Comparison of ENCODE assay signal across 14 cellular contexts in genomic region chr20:44958276-44958675, GRCh38. TPM values are rescaled to one million over a fixed set of nuclear protein-coding genes. Genes with fewer than 3 reads are reported as not detected.
DNase-seq lines count a peak whose midpoint lies in the region; ATAC-seq, FAIRE-seq and TF ChIP-seq lines count a peak whose summit lies in the region.
"Had no signal": no experiment of that assay in that cellular context is flagged by ENCODE, and none has a peak within 500 bp of the region (broad histone marks: within the 10 kb centered on the region; RNA-seq: fewer than 3 reads in every experiment).

No MANE protein-coding gene starts in this region.

- no peak for FAIRE-seq in GM12878 (lab: Jason Lieb, UNC)
- FAIRE-seq: A204.1 had no signal

- WGBS in SK-N-SH (ENCODE audit: low lambda C conversion rate), result 96% methylated on average over 8 of the region's 8 CpGs
- WGBS in GM12878 (ENCODE audit: insufficient coverage, insufficient replicate concordance, low lambda C conversion rate, missing lambda C conversion rate), result 87% methylated on average over 8 of the region's 8 CpGs

- H3K36me3 Mint-ChIP-seq in osteocyte (ENCODE audit: unreplicated experiment), result peaks cover 26% of the 10 kb centered on the region

- no peaks in the 10 kb centered on the region for H3K27me3 ChIP-seq in SK-N-SH (ENCODE audit: insufficient read depth)
- H3K27me3 ChIP-seq in MG63, result no peaks in the 10 kb centered on the region
- no peaks in the 10 kb centered on the region for H3K27me3 ChIP-seq in GM12878 (replicated peaks in 1 of 2; ENCODE audit: control insufficient read depth in 2 of 2, insufficient read depth in 2 of 2, low read length in 1 of 2)
- H3K27me3 ChIP-seq: adrenal gland, heart right ventricle had no signal

- no peak for TF ChIP-seq EP300 in SK-N-SH (IDR thresholded peaks at IDR 0.05; ENCODE audit: borderline replicate concordance in 1 of 2, low read depth in 1 of 2, low read length in 1 of 2)
- TF ChIP-seq EP300 in GM12878 (IDR thresholded peaks at IDR 0.05; ENCODE audit: borderline replicate concordance in 1 of 2, control insufficient read depth in 1 of 2, low read depth in 2 of 2, low read length in 2 of 2), result no peak

- peaks cover 23% of the 10 kb centered on the region for H3F3A ChIP-seq in SK-N-SH (replicated peaks; ENCODE audit: insufficient read depth)

- SMC1A ChIA-PET in GM12878 (lab: Charles Lee; ENCODE audit: uncharacterized antibody, unreplicated experiment), result interaction anchor here (0.7 to 3.4 kb wide), 11 partner anchors 8 to 497 kb away, joined by 3 to 27 read pairs (median 4); partner anchors contain the start of gene PABPC1L

- no peak overlapping the region for H3K27ac Mint-ChIP-seq in osteocyte (ENCODE audit: unreplicated experiment)

- H3K4me2 ChIP-seq in SK-N-SH, result peak overlapping the region; percentile 96
- peak overlapping the region; percentile 94 for H3K4me2 ChIP-seq in GM12878 (ENCODE audit: control insufficient read depth, insufficient read depth)

- DNase-seq in SK-N-SH, result no peak
- DNase-seq in MG63, result no peak
- no peak for DNase-seq in GM12878 (ENCODE audit: low read depth, low spot score)
- no peak for DNase-seq in osteocyte (ENCODE audit: extremely low spot score, unreplicated experiment)
- no peak for DNase-seq in HUDEP-2 (lab: John Stamatoyannopoulos, UW; ENCODE audit: unreplicated experiment in 76 of 76)
- no peak for DNase-seq in NCI-H524 (lab: John Stamatoyannopoulos, UW)
- DNase-seq: adrenal gland; effector CD8-positive, alpha-beta T cell; heart right ventricle; NCI-H226 had no signal

- CTCF ChIA-PET in SK-N-SH (lab: Yijun Ruan, JAX) (interaction anchor here (1.5 to 2.8 kb wide), 2 partner anchors 9 to 16 kb away, joined by 4 to 8 read pairs; no protein-coding TSS in a partner anchor), GM12878 (lab: Yijun Ruan, JAX) (interaction anchor here (0.8 to 4.2 kb wide), 12 partner anchors 8 to 332 kb away, joined by 3 to 21 read pairs (median 4); no protein-coding TSS in a partner anchor)

- H3K27ac ChIP-seq in SK-N-SH (ENCODE audit: low read depth in 2 of 2, low read length in 1 of 2) (no peak overlapping the region), GM12878 (ENCODE audit: control insufficient read depth, insufficient read depth) (peak overlapping the region; percentile 81; the same call in 1 of the 2 replicates)
- H3K27ac ChIP-seq: heart right ventricle had no signal

- H3K4me1 ChIP-seq in SK-N-SH (ENCODE audit: control insufficient read depth in 1 of 2, insufficient read depth in 2 of 2, low read depth in 1 of 2, low read length in 1 of 2), result peaks cover 18 to 24% of the 10 kb centered on the region in 2 experiments
- peaks cover 23% of the 10 kb centered on the region for H3K4me1 ChIP-seq in GM12878 (ENCODE audit: control insufficient read depth, insufficient read depth, low read length)

- TSS peak; percentile 55 for BruUV-seq in GM12878 (replicated peaks; lab: Mats Ljungman, UMichigan)

- peak overlapping the region; percentile 93 for H3K4me3 Mint-ChIP-seq in osteocyte (ENCODE audit: unreplicated experiment)

- H3K4me1 Mint-ChIP-seq in osteocyte (ENCODE audit: unreplicated experiment), result peaks cover 26% of the 10 kb centered on the region

- no peak for TF ChIP-seq CTCF in SK-N-SH (IDR thresholded peaks at IDR 0.05)
- TF ChIP-seq CTCF in GM12878 (IDR thresholded peaks at IDR 0.05 in 2 of 3, conservative IDR thresholded peaks at IDR 0.05 in 1 of 3; ENCODE audit: control insufficient read depth in 2 of 3, extremely low read depth in 1 of 3, insufficient read depth in 1 of 3, low read depth in 3 of 3, low read length in 3 of 3), result no peak
- no peak for TF ChIP-seq CTCF in osteocyte (IDR thresholded peaks at IDR 0.05)

- intact Hi-C loops in GM12878 (cut with micrococcal nuclease; ENCODE audit: unreplicated experiment), result no loop called here

- peak overlapping the region in 1 of 2 experiments; percentile 82; a peak in 1 of 4 replicates for H3K4me3 ChIP-seq in SK-N-SH (ENCODE audit: low read depth in 2 of 2, low read length in 1 of 2)
- peak overlapping the region; percentile 74 for H3K4me3 ChIP-seq in MG63
- peak overlapping the region; percentile 85 for H3K4me3 ChIP-seq in GM12878

- RAD21 ChIA-PET in GM12878 (lab: Charles Lee; ENCODE audit: unreplicated experiment), result interaction anchor here (1.0 to 1.1 kb wide), 2 partner anchors 65 to 405 kb away, joined by 3 read pairs; partner anchors contain the start of gene SYS1

- H3K79me2 ChIP-seq in SK-N-SH (ENCODE audit: insufficient read depth) (peaks cover 51% of the 10 kb centered on the region), GM12878 (ENCODE audit: control insufficient read depth, insufficient read depth, low read length) (peaks cover 51% of the 10 kb centered on the region)

- H3K27me3 Mint-ChIP-seq in osteocyte (ENCODE audit: unreplicated experiment), result no peaks in the 10 kb centered on the region

- ATAC-seq in SK-N-SH treated with all-trans-retinoic acid at 6 μM for 48 hours (no peak), GM12878 (no peak), GM18873 (IDR thresholded peaks at IDR 0.05; ENCODE audit: low FRiP score, unreplicated experiment) (no peak)
- ATAC-seq: heart right ventricle, Right ventricle myocardium inferior had no signal

- in situ Hi-C loops in GM12878 (cut with MboI), result no loop called here

- POLR2A ChIA-PET in SK-N-SH (lab: Yijun Ruan, JAX), result no interaction called here
- POLR2A ChIA-PET in GM12878 (lab: Charles Lee), result interaction anchor here (0.6 to 2.4 kb wide), 5 partner anchors 8 to 73 kb away, joined by 3 to 8 read pairs (median 5); partner anchors contain the start of genes STK4 and YWHAB

- peaks cover 30 to 34% of the 10 kb centered on the region in 2 experiments for H3K36me3 ChIP-seq in SK-N-SH (replicated peaks in 1 of 2; ENCODE audit: control insufficient read depth in 1 of 2, insufficient read depth in 2 of 2, low read length in 1 of 2)
- peaks cover 55% of the 10 kb centered on the region for H3K36me3 ChIP-seq in MG63
- H3K36me3 ChIP-seq in GM12878 (ENCODE audit: control insufficient read depth in 2 of 2, insufficient read depth in 2 of 2, low read length in 1 of 2), result peaks cover 6 to 40% of the 10 kb centered on the region in 2 experiments; a peak in 3 of 4 replicates

- H3K9ac ChIP-seq in SK-N-SH (no peak overlapping the region), GM12878 (ENCODE audit: control insufficient read depth, insufficient read depth, low read length) (peak overlapping the region; percentile 72)

- H2AFZ ChIP-seq in SK-N-SH (ENCODE audit: low read depth), result no peak overlapping the region
- H2AFZ ChIP-seq in GM12878 (ENCODE audit: control insufficient read depth, low read depth, low read length), result no peak overlapping the region

- H4K20me1 ChIP-seq in SK-N-SH (ENCODE audit: insufficient read depth) (peaks cover 16% of the 10 kb centered on the region), GM12878 (ENCODE audit: control insufficient read depth, insufficient read depth) (peaks cover 3% of the 10 kb centered on the region; the same call in 1 of the 2 replicates)

- no peak for TF ChIP-seq RAD21 in SK-N-SH (IDR thresholded peaks at IDR 0.05; ENCODE audit: low read length)
- no peak for TF ChIP-seq RAD21 in GM12878 (IDR thresholded peaks at IDR 0.05; ENCODE audit: insufficient read depth, low read depth, low read length)

- no peak for TF ChIP-seq POLR2A in GM12878 (IDR thresholded peaks at IDR 0.05; ENCODE audit: low read depth, low read length)

- H3K9me3 Mint-ChIP-seq in osteocyte (ENCODE audit: unreplicated experiment), result no peaks in the 10 kb centered on the region

- no peaks in the 10 kb centered on the region for H3K9me3 ChIP-seq in SK-N-SH
- H3K9me3 ChIP-seq in MG63, result no peaks in the 10 kb centered on the region
- H3K9me3 ChIP-seq in GM12878 (replicated peaks; ENCODE audit: control insufficient read depth, insufficient read depth, low read length), result no peaks in the 10 kb centered on the region
- H3K9me3 ChIP-seq: adrenal gland, heart right ventricle had no signal

- H3K9me2 ChIP-seq in SK-N-SH, result no peaks in the 10 kb centered on the region

RNA-seq across cellular contexts. Expression of gene TOMM34, which starts 1.9 kb away (rescaled TPM):
- polyA plus RNA-seq in SK-N-SH (2012; rRNA removed), result 40.5 and 51.4 TPM in 2 replicates
- polyA plus RNA-seq in SK-N-SH (2012; cell fraction: cytosol; rRNA removed), result 38.4 and 45.5 TPM in 2 replicates
- polyA plus RNA-seq in SK-N-SH (2012; cell fraction: nucleus; rRNA removed), result 27.1 and 33.1 TPM in 2 replicates
- 63.9 and 75.9 TPM in 2 replicates for total RNA-seq in MG63 (2014; rRNA removed; shearing (Covaris generic); ENCODE audit: low replicate concordance)
- total RNA-seq in GM12878 (2013; cell fraction: nucleolus; rRNA removed), result 9.2 and 10.5 TPM in 2 replicates
- total RNA-seq in GM12878 (2014; rRNA removed), result 47.3 and 49.1 TPM in 2 replicates
- 27.2 and 28.3 TPM in 2 replicates for total RNA-seq in GM12878 (2014; rRNA removed; fragmentation: Illumina TruSeq; extraction: Trizol)
- total RNA-seq in GM12878 (2021), result 37.1 and 37.9 TPM in 2 replicates
- polyA plus RNA-seq in GM12878 (2011; ENCODE audit: low read depth), result 22.6 TPM
- polyA plus RNA-seq in GM12878 (2011; rRNA removed), result 30.0 and 44.0 TPM in 2 replicates
- polyA plus RNA-seq in GM12878 (2011; cell fraction: cytosol; rRNA removed), result 57.5 and 58.8 TPM in 2 replicates
- 29.4 and 38.0 TPM in 2 replicates for polyA plus RNA-seq in GM12878 (2011; cell fraction: nucleus; rRNA removed)
- 22.4 and 28.4 TPM in 2 replicates for polyA plus RNA-seq in GM12878 (2012)
- 42.1 and 53.7 TPM in 2 replicates for polyA plus RNA-seq in GM12878 (2014; fragmentation: Illumina TruSeq; extraction: Trizol)
- 10 to 100 TPM; 14.0 to 24.5 TPM for polyA plus RNA-seq in GM12878 (2014; fragmentation: Nextera tagmentation; extraction: Ambion mirVana)
- 43.7 and 43.8 TPM in 2 replicates for polyA plus RNA-seq in GM12878 (2014; rRNA removed)
- 10 to 100 TPM; 68.2 to 73.8 TPM for polyA plus RNA-seq in GM12878 (2016; fragmentation: Nextera tagmentation; extraction: Ambion mirVana)
- polyA minus RNA-seq in GM12878 (2011; rRNA and poly(A)+ RNA removed), result 29.0 and 32.2 TPM in 2 replicates
- polyA minus RNA-seq in GM12878 (2011; cell fraction: cytosol; rRNA and poly(A)+ RNA removed), result 9.2 and 9.6 TPM in 2 replicates
- 5.3 and 6.7 TPM in 2 replicates for polyA minus RNA-seq in GM12878 (2011; cell fraction: nucleus; rRNA and poly(A)+ RNA removed)
- total RNA-seq in osteocyte, result 23.7 and 24.0 TPM in 2 replicates

RNA-seq across cellular contexts. Expression of gene STK4, which starts 8.0 kb away (rescaled TPM):
- 11.4 and 17.2 TPM in 2 replicates for polyA plus RNA-seq in SK-N-SH (2012; rRNA removed)
- 14.5 and 16.3 TPM in 2 replicates for polyA plus RNA-seq in SK-N-SH (2012; cell fraction: cytosol; rRNA removed)
- polyA plus RNA-seq in SK-N-SH (2012; cell fraction: nucleus; rRNA removed), result 15.2 and 23.4 TPM in 2 replicates
- 9.8 and 15.7 TPM in 2 replicates for total RNA-seq in MG63 (2014; rRNA removed; shearing (Covaris generic); ENCODE audit: low replicate concordance)
- 387 TPM in 2 replicates for total RNA-seq in GM12878 (2013; cell fraction: nucleolus; rRNA removed)
- 86.8 and 97.8 TPM in 2 replicates for total RNA-seq in GM12878 (2014; rRNA removed)
- total RNA-seq in GM12878 (2014; rRNA removed; fragmentation: Illumina TruSeq; extraction: Trizol), result 107 and 108 TPM in 2 replicates
- 96.2 and 101 TPM in 2 replicates for total RNA-seq in GM12878 (2021)
- 32.8 TPM for polyA plus RNA-seq in GM12878 (2011; ENCODE audit: low read depth)
- polyA plus RNA-seq in GM12878 (2011; rRNA removed), result 92.6 and 122 TPM in 2 replicates
- polyA plus RNA-seq in GM12878 (2011; cell fraction: cytosol; rRNA removed), result 38.8 and 43.9 TPM in 2 replicates
- polyA plus RNA-seq in GM12878 (2011; cell fraction: nucleus; rRNA removed), result 60.6 and 66.6 TPM in 2 replicates
- 42.9 and 43.0 TPM in 2 replicates for polyA plus RNA-seq in GM12878 (2012)
- polyA plus RNA-seq in GM12878 (2014; fragmentation: Illumina TruSeq; extraction: Trizol), result 84.9 and 101 TPM in 2 replicates
- 10 to 100 TPM; 24.0 to 51.4 TPM for polyA plus RNA-seq in GM12878 (2014; fragmentation: Nextera tagmentation; extraction: Ambion mirVana)
- polyA plus RNA-seq in GM12878 (2014; rRNA removed), result 59.8 and 68.0 TPM in 2 replicates
- 100 to 1,000 TPM; 123 to 135 TPM for polyA plus RNA-seq in GM12878 (2016; fragmentation: Nextera tagmentation; extraction: Ambion mirVana)
- 96.0 and 117 TPM in 2 replicates for polyA minus RNA-seq in GM12878 (2011; rRNA and poly(A)+ RNA removed)
- 34.5 and 39.4 TPM in 2 replicates for polyA minus RNA-seq in GM12878 (2011; cell fraction: cytosol; rRNA and poly(A)+ RNA removed)
- 77.5 and 137 TPM in 2 replicates for polyA minus RNA-seq in GM12878 (2011; cell fraction: nucleus; rRNA and poly(A)+ RNA removed)
- 25.3 and 29.7 TPM in 2 replicates for total RNA-seq in osteocyte

RNA-seq across cellular contexts. Expression of gene PABPC1L, which starts 48.4 kb away (rescaled TPM):
- polyA plus RNA-seq in SK-N-SH (2012; rRNA removed) (205 and 251 TPM in 2 replicates), GM12878 (2011; rRNA removed) (57.7 and 66.8 TPM in 2 replicates), GM12878 (2014; fragmentation: Illumina TruSeq; extraction: Trizol) (20.8 and 31.7 TPM in 2 replicates), GM12878 (2014; fragmentation: Nextera tagmentation; extraction: Ambion mirVana) (1 to 10 TPM; 6.1 to 7.1 TPM), GM12878 (2014; rRNA removed) (60.8 and 69.2 TPM in 2 replicates), GM12878 (2016; fragmentation: Nextera tagmentation; extraction: Ambion mirVana) (1 to 10 TPM; 7.8 to 8.6 TPM)
- 34.5 and 41.4 TPM in 2 replicates for polyA plus RNA-seq in SK-N-SH (2012; cell fraction: cytosol; rRNA removed)
- 1,856 and 2,057 TPM in 2 replicates for polyA plus RNA-seq in SK-N-SH (2012; cell fraction: nucleus; rRNA removed)
- 9.1 and 10.0 TPM in 2 replicates for total RNA-seq in MG63 (2014; rRNA removed; shearing (Covaris generic); ENCODE audit: low replicate concordance)
- total RNA-seq in GM12878 (2013; cell fraction: nucleolus; rRNA removed), result 156 and 164 TPM in 2 replicates
- total RNA-seq in GM12878 (2014; rRNA removed) (9.8 and 14.2 TPM in 2 replicates), GM12878 (2014; rRNA removed; fragmentation: Illumina TruSeq; extraction: Trizol) (9.5 and 11.1 TPM in 2 replicates), GM12878 (2021) (29.0 and 35.0 TPM in 2 replicates), osteocyte (56.1 and 65.3 TPM in 2 replicates)
- polyA plus RNA-seq in GM12878 (2011; ENCODE audit: low read depth), result 26.7 TPM
- 61.4 and 79.4 TPM in 2 replicates for polyA plus RNA-seq in GM12878 (2011; cell fraction: cytosol; rRNA removed)
- 337 and 458 TPM in 2 replicates for polyA plus RNA-seq in GM12878 (2011; cell fraction: nucleus; rRNA removed)
- 36.5 and 38.1 TPM in 2 replicates for polyA plus RNA-seq in GM12878 (2012)
- polyA minus RNA-seq in GM12878 (2011; rRNA and poly(A)+ RNA removed), result 14.6 and 22.4 TPM in 2 replicates
- polyA minus RNA-seq in GM12878 (2011; cell fraction: cytosol; rRNA and poly(A)+ RNA removed), result 5.7 and 7.5 TPM in 2 replicates
- polyA minus RNA-seq in GM12878 (2011; cell fraction: nucleus; rRNA and poly(A)+ RNA removed), result 28.2 and 46.6 TPM in 2 replicates
